Comparison of ENCODE assay signal across 8 cellular contexts in genomic region chr16:66605177-66605999, GRCh38. TPM values are rescaled to one million over a fixed set of nuclear protein-coding genes. Genes with fewer than 3 reads are reported as not detected.
DNase-seq lines count a peak whose midpoint lies in the region; ATAC-seq, FAIRE-seq and TF ChIP-seq lines count a peak whose summit lies in the region.

No MANE protein-coding gene starts in this region.

- H3K9me3 ChIP-seq in CD4-positive, alpha-beta T cell (ENCODE audit: control insufficient read depth, low read length): peaks cover 4% of the 10 kb centered on the region
- peaks cover 4% of the 10 kb centered on the region for H3K9me3 ChIP-seq in astrocyte (ENCODE audit: insufficient read depth, low read depth, low read length)
- no peaks in the 10 kb centered on the region for H3K9me3 ChIP-seq in iPS-18a (ENCODE audit: control insufficient read depth, low read depth, low read length)

- no peak for TF ChIP-seq CTCF in CD4-positive, alpha-beta T cell (IDR thresholded peaks at IDR 0.05)
- no peak for TF ChIP-seq CTCF in astrocyte (IDR thresholded peaks at IDR 0.05; ENCODE audit: insufficient read depth, low read depth, low read length)

- no peaks in the 10 kb centered on the region for H3K9me3 Mint-ChIP-seq in CD4-positive, alpha-beta T cell
- no peaks in the 10 kb centered on the region for H3K9me3 Mint-ChIP-seq in astrocyte (ENCODE audit: unreplicated experiment)

- H3K27me3 Mint-ChIP-seq in CD4-positive, alpha-beta T cell: no peaks in the 10 kb centered on the region
- peaks cover 5% of the 10 kb centered on the region for H3K27me3 Mint-ChIP-seq in astrocyte (ENCODE audit: low read depth, unreplicated experiment)

- H3K36me3 ChIP-seq in H7 (replicated peaks; ENCODE audit: control insufficient read depth, insufficient read depth, low read length) (peaks cover 4% of the 10 kb centered on the region), astrocyte (ENCODE audit: insufficient read depth, low read length) (peaks cover 9% of the 10 kb centered on the region), iPS-18a (ENCODE audit: control insufficient read depth, low read depth, low read length) (peaks cover 8% of the 10 kb centered on the region)

- peaks cover 46% of the 10 kb centered on the region for H4K20me1 ChIP-seq in astrocyte (ENCODE audit: insufficient read depth, low read length)

- intact Hi-C loops in CD4-positive, alpha-beta T cell (cut with DNase I, micrococcal nuclease): loop anchor here (2.0 to 5.0 kb wide), 4 partner anchors 15 to 198 kb away; partner anchors contain the start of gene DYNC1LI2 (in 1 of the 2)

- H3K4me3 ChIP-seq in H7 (ENCODE audit: insufficient read depth, low read depth, low read length) (peak overlapping the region; percentile 77), astrocyte (ENCODE audit: insufficient read depth, low read depth, low read length) (peak overlapping the region; percentile 63), iPS-18a (ENCODE audit: low read length) (peak overlapping the region; percentile 56), skin epidermis (peak overlapping the region; percentile 65 to 98 (median 84))

- H3K4me1 ChIP-seq in astrocyte (ENCODE audit: insufficient read depth, low read length): peaks cover 32% of the 10 kb centered on the region
- H3K4me1 ChIP-seq in iPS-18a (ENCODE audit: control insufficient read depth, low read depth, low read length): peaks cover 7% of the 10 kb centered on the region

- no peak for ATAC-seq in CD4-positive, alpha-beta T cell (ENCODE audit: poor library complexity)

- CTCF ChIA-PET in CD4-positive, alpha-beta T cell (lab: Charles Lee): interaction anchor here (0.5 to 2.2 kb wide), 3 partner anchors 43 to 201 kb away, joined by 3 to 7 read pairs (median 4); no protein-coding TSS in a partner anchor

- H3K4me1 Mint-ChIP-seq in CD4-positive, alpha-beta T cell (ENCODE audit: low read depth): peaks cover 53% of the 10 kb centered on the region
- peaks cover 12% of the 10 kb centered on the region for H3K4me1 Mint-ChIP-seq in astrocyte (ENCODE audit: low read depth, unreplicated experiment)

- FAIRE-seq in astrocyte (lab: Jason Lieb, UNC): no peak

- H3K27me3 ChIP-seq in CD4-positive, alpha-beta T cell (ENCODE audit: control insufficient read depth, insufficient read depth, low read length): no peaks in the 10 kb centered on the region
- H3K27me3 ChIP-seq in H7 (ENCODE audit: control insufficient read depth, insufficient read depth, low read length): no peaks in the 10 kb centered on the region
- no peaks in the 10 kb centered on the region for H3K27me3 ChIP-seq in astrocyte (ENCODE audit: insufficient read depth, low read length)
- H3K27me3 ChIP-seq in iPS-18a (ENCODE audit: control insufficient read depth, insufficient read depth, low read length): no peaks in the 10 kb centered on the region

- peak overlapping the region; percentile 65 for H3K27ac ChIP-seq in CD4-positive, alpha-beta T cell (ENCODE audit: low read depth, low read length)
- H3K27ac ChIP-seq in astrocyte (ENCODE audit: low read depth, low read length) (peak overlapping the region; percentile 65), iPS-18a (ENCODE audit: low read length) (no peak overlapping the region), skin epidermis (peak overlapping the region; percentile 69 to 99 (median 92))

- peak overlapping the region; percentile 97 for H3K4me2 ChIP-seq in astrocyte (ENCODE audit: low read length)

- peak overlapping the region; percentile 41 for H2AFZ ChIP-seq in astrocyte (ENCODE audit: low read depth, low read length)

- H3K9ac ChIP-seq in astrocyte (ENCODE audit: low read length) (peak overlapping the region; percentile 87), iPS-18a (ENCODE audit: low read length) (peak overlapping the region; percentile 50)

- POLR2A ChIA-PET in CD4-positive, alpha-beta T cell (lab: Charles Lee): interaction anchor here (2.2 to 2.7 kb wide), 4 partner anchors 16 to 53 kb away, joined by 20 to 40 read pairs (median 32); partner anchors contain the start of genes CKLF and CMTM2

- DNase-seq in CD4-positive, alpha-beta T cell: peak in 5 of 10 experiments; percentile 19 to 48 (median 31)
- DNase-seq in H7 (peak; percentile 91), OCI-M1 (lab: John Stamatoyannopoulos, UW) (peak; percentile 60), astrocyte (ENCODE audit: low read depth) (peak; percentile 34), foreskin melanocyte (no peak), NCI-H187 treated with DMSO at 0.1 percent for 48 hours (lab: John Stamatoyannopoulos, UW) (no peak)

- H3K27ac Mint-ChIP-seq in CD4-positive, alpha-beta T cell: peak overlapping the region; percentile 83
- H3K27ac Mint-ChIP-seq in astrocyte (ENCODE audit: unreplicated experiment): no peak overlapping the region

- H3K79me2 ChIP-seq in astrocyte (ENCODE audit: insufficient read depth, low read length): peaks cover 48% of the 10 kb centered on the region

- peak overlapping the region; percentile 89 for H3K4me3 Mint-ChIP-seq in CD4-positive, alpha-beta T cell
- peak overlapping the region; percentile 83 for H3K4me3 Mint-ChIP-seq in astrocyte (ENCODE audit: unreplicated experiment)

- H3K36me3 Mint-ChIP-seq in CD4-positive, alpha-beta T cell (ENCODE audit: low read depth): peaks cover 27% of the 10 kb centered on the region
- H3K36me3 Mint-ChIP-seq in astrocyte (ENCODE audit: low read depth, unreplicated experiment): peaks cover 7% of the 10 kb centered on the region

RNA-seq across cellular contexts. Expression of gene CMTM3, which starts 0.9 kb away (rescaled TPM):
- 10 to 100 TPM; 46.3 to 49.3 TPM for total RNA-seq in CD4-positive, alpha-beta T cell
- total RNA-seq in H7 (2014; rRNA removed; shearing (Covaris generic)): 12.5 and 18.6 TPM in 2 replicates
- total RNA-seq in astrocyte: 62.0 and 62.4 TPM in 2 replicates

RNA-seq across cellular contexts. Expression of gene CMTM2, which starts 26.1 kb away (rescaled TPM):
- total RNA-seq in CD4-positive, alpha-beta T cell: not detected
- 0.48 TPM in 1 of 2 replicates, not detected in the other for total RNA-seq in H7 (2014; rRNA removed; shearing (Covaris generic))
- not detected in 2 replicates for total RNA-seq in astrocyte

RNA-seq across cellular contexts. Expression of gene CMTM1, which starts 39.1 kb away (rescaled TPM):
- 1 to 10 TPM in 1 of 2 experiments, under 1 TPM in 1; 0.66 to 1.1 TPM for total RNA-seq in CD4-positive, alpha-beta T cell
- total RNA-seq in H7 (2014; rRNA removed; shearing (Covaris generic)): 1.4 and 2.1 TPM in 2 replicates
- 2.7 and 6.4 TPM in 2 replicates for total RNA-seq in astrocyte

RNA-seq across cellular contexts. Expression of gene CKLF, which starts 53.0 kb away (rescaled TPM):
- total RNA-seq in CD4-positive, alpha-beta T cell: 10 to 100 TPM; 10.6 to 14.1 TPM
- total RNA-seq in H7 (2014; rRNA removed; shearing (Covaris generic)): 34.7 and 35.0 TPM in 2 replicates
- 24.5 and 27.9 TPM in 2 replicates for total RNA-seq in astrocyte

RNA-seq across cellular contexts. Expression of gene TK2, which starts 55.5 kb away (rescaled TPM):
- 1 to 10 TPM; 3.6 to 5.1 TPM for total RNA-seq in CD4-positive, alpha-beta T cell
- total RNA-seq in H7 (2014; rRNA removed; shearing (Covaris generic)): 7.9 and 10.1 TPM in 2 replicates
- total RNA-seq in astrocyte: 12.4 and 16.5 TPM in 2 replicates

Comparison
In these comparisons a context has a peak if more than half of its experiments do, and no peak if none do; other contexts are left out.
1. DNase-seq: peak in H7 (single experiment), OCI-M1 (single experiment) and astrocyte (single experiment); none in foreskin melanocyte (single experiment) and NCI-H187 treated with DMSO at 0.1 percent for 48 hours (single experiment).
2. Peak in every context shown above with its lines, with median percentiles within 50 percentile points of each other: H3K4me3 ChIP-seq.